1 cellular context compared by ENCODE assay signal in genomic region chr12:6063379-6063735, GRCh38.
TF ChIP-seq lines count a peak whose summit lies in the region.

No MANE protein-coding gene starts in this region.

TF ChIP-seq in H1, 55 proteins besides CTCF, POLR2A, EP300 and RAD21:
- TF ChIP-seq CTBP2 (IDR thresholded peaks at IDR 0.05; ENCODE audit: borderline replicate concordance, insufficient read depth, insufficient read length, low read length) (no peak), POU5F1 (IDR thresholded peaks at IDR 0.05; ENCODE audit: low read depth, low read length) (no peak), KDM5A (IDR thresholded peaks at IDR 0.05; ENCODE audit: low read length) (no peak), CREB1 (IDR thresholded peaks at IDR 0.05) (no peak), GTF2F1 (IDR thresholded peaks at IDR 0.05; ENCODE audit: borderline replicate concordance, low read depth, low read length) (no peak)
